ENCODE assay signal across 1 cellular context in the genomic region with DNA sequence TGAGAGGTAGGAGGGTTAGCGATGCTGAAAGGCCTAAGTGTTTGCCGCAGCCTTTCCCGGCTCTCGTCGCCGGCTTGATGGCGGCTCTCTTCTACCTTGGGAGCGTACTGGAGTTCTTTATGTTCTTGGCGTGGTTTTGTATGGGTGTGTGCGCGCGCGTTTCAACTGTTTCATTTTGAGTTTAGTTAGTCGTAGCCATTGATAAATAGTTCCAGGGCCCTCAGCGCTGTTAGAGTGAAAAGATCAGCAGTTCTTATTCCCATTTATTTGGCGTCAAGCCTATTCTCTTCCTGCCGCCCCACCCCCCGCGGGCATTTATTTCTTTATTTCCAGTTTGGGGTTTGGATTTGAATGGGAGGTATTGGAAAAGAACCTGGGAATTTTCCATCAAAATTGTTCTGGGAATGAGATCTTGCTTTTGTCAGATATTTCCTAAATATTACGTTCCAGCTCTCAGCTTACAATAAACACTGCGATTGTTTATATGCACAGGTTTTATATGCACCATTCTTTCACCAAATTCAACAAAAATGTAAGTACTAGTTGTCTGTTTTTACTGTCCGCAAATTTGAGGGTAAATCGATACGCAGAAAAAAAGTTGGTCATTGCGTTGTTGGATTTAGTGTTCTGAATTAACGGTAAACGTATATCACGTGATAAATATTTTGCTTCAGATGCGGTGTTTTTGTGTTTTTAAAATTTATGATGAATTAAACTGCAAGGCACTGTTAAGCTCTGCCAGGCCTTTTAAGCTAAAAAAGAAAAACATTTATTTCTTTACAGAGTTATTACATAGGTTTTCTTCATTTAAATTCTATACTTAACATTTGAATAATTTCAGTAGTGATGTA.
A peak's percentile ranks its signal among the peaks of the same experiment; 100 is the strongest.
TF ChIP-seq lines count a peak whose summit lies in the region.

No MANE protein-coding gene starts in this region.

TF ChIP-seq in HepG2, 621 proteins besides CTCF, POLR2A, EP300 and RAD21 (continued from another document and continues in another):
- TF ChIP-seq, protein P1, sequence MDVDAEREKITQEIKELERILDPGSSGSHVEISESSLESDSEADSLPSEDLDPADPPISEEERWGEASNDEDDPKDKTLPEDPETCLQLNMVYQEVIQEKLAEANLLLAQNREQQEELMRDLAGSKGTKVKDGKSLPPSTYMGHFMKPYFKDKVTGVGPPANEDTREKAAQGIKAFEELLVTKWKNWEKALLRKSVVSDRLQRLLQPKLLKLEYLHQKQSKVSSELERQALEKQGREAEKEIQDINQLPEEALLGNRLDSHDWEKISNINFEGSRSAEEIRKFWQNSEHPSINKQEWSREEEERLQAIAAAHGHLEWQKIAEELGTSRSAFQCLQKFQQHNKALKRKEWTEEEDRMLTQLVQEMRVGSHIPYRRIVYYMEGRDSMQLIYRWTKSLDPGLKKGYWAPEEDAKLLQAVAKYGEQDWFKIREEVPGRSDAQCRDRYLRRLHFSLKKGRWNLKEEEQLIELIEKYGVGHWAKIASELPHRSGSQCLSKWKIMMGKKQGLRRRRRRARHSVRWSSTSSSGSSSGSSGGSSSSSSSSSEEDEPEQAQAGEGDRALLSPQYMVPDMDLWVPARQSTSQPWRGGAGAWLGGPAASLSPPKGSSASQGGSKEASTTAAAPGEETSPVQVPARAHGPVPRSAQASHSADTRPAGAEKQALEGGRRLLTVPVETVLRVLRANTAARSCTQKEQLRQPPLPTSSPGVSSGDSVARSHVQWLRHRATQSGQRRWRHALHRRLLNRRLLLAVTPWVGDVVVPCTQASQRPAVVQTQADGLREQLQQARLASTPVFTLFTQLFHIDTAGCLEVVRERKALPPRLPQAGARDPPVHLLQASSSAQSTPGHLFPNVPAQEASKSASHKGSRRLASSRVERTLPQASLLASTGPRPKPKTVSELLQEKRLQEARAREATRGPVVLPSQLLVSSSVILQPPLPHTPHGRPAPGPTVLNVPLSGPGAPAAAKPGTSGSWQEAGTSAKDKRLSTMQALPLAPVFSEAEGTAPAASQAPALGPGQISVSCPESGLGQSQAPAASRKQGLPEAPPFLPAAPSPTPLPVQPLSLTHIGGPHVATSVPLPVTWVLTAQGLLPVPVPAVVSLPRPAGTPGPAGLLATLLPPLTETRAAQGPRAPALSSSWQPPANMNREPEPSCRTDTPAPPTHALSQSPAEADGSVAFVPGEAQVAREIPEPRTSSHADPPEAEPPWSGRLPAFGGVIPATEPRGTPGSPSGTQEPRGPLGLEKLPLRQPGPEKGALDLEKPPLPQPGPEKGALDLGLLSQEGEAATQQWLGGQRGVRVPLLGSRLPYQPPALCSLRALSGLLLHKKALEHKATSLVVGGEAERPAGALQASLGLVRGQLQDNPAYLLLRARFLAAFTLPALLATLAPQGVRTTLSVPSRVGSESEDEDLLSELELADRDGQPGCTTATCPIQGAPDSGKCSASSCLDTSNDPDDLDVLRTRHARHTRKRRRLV (CRISPR knock-in tag; IDR thresholded peaks at IDR 0.05) = no peak
- TF ChIP-seq, protein P2, sequence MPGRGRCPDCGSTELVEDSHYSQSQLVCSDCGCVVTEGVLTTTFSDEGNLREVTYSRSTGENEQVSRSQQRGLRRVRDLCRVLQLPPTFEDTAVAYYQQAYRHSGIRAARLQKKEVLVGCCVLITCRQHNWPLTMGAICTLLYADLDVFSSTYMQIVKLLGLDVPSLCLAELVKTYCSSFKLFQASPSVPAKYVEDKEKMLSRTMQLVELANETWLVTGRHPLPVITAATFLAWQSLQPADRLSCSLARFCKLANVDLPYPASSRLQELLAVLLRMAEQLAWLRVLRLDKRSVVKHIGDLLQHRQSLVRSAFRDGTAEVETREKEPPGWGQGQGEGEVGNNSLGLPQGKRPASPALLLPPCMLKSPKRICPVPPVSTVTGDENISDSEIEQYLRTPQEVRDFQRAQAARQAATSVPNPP (CRISPR knock-in tag; IDR thresholded peaks at IDR 0.05) = peak; percentile 10; the same call in 1 of the 2 replicates
- TF ChIP-seq ZNF776 (CRISPR knock-in tag; IDR thresholded peaks at IDR 0.05) (no peak), ZNF589 (CRISPR knock-in tag; conservative IDR thresholded peaks at IDR 0.05) (no peak), SP4 (CRISPR knock-in tag; IDR thresholded peaks at IDR 0.05) (no peak), ZNF567 (CRISPR knock-in tag; IDR thresholded peaks at IDR 0.05; ENCODE audit: borderline replicate concordance) (no peak), HNRNPL (IDR thresholded peaks at IDR 0.05; ENCODE audit: low read depth, low read length) (0 out of 2 replicates have a peak, but pooled peaks have one; percentile 7), MXI1 (IDR thresholded peaks at IDR 0.05; ENCODE audit: borderline replicate concordance, low read depth, low read length) (no peak; the same call in 2 of the 3 replicates), ASH2L (IDR thresholded peaks at IDR 0.05; ENCODE audit: insufficient read length, low read depth, low read length) (no peak), XRCC5 (optimal IDR thresholded peaks at IDR 0.05; ENCODE audit: low read length) (no peak), RAD51 (IDR thresholded peaks at IDR 0.05; ENCODE audit: borderline replicate concordance) (peak; percentile 87), ZNF577 (CRISPR knock-in tag; IDR thresholded peaks at IDR 0.05; ENCODE audit: borderline replicate concordance, low read depth) (no peak), ZNF510 (CRISPR knock-in tag; IDR thresholded peaks at IDR 0.05; ENCODE audit: low read depth) (0 out of 2 replicates have a peak, but pooled peaks have one; percentile 11), ATF2 (CRISPR knock-in tag; IDR thresholded peaks at IDR 0.05) (no peak), HNF4G (IDR thresholded peaks at IDR 0.05; ENCODE audit: borderline replicate concordance, low read depth, low read length) (no peak), HNF4G (CRISPR knock-in tag; IDR thresholded peaks at IDR 0.05; ENCODE audit: borderline replicate concordance, low read depth) (no peak)
- TF ChIP-seq, protein P3, sequence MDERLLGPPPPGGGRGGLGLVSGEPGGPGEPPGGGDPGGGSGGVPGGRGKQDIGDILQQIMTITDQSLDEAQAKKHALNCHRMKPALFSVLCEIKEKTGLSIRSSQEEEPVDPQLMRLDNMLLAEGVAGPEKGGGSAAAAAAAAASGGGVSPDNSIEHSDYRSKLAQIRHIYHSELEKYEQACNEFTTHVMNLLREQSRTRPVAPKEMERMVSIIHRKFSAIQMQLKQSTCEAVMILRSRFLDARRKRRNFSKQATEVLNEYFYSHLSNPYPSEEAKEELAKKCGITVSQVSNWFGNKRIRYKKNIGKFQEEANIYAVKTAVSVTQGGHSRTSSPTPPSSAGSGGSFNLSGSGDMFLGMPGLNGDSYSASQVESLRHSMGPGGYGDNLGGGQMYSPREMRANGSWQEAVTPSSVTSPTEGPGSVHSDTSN (CRISPR knock-in tag; IDR thresholded peaks at IDR 0.05) = no peak
- TF ChIP-seq, protein P4, sequence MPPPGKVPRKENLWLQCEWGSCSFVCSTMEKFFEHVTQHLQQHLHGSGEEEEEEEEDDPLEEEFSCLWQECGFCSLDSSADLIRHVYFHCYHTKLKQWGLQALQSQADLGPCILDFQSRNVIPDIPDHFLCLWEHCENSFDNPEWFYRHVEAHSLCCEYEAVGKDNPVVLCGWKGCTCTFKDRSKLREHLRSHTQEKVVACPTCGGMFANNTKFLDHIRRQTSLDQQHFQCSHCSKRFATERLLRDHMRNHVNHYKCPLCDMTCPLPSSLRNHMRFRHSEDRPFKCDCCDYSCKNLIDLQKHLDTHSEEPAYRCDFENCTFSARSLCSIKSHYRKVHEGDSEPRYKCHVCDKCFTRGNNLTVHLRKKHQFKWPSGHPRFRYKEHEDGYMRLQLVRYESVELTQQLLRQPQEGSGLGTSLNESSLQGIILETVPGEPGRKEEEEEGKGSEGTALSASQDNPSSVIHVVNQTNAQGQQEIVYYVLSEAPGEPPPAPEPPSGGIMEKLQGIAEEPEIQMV (CRISPR knock-in tag; IDR thresholded peaks at IDR 0.05; ENCODE audit: low read depth) = no peak
- TF ChIP-seq, protein P5, sequence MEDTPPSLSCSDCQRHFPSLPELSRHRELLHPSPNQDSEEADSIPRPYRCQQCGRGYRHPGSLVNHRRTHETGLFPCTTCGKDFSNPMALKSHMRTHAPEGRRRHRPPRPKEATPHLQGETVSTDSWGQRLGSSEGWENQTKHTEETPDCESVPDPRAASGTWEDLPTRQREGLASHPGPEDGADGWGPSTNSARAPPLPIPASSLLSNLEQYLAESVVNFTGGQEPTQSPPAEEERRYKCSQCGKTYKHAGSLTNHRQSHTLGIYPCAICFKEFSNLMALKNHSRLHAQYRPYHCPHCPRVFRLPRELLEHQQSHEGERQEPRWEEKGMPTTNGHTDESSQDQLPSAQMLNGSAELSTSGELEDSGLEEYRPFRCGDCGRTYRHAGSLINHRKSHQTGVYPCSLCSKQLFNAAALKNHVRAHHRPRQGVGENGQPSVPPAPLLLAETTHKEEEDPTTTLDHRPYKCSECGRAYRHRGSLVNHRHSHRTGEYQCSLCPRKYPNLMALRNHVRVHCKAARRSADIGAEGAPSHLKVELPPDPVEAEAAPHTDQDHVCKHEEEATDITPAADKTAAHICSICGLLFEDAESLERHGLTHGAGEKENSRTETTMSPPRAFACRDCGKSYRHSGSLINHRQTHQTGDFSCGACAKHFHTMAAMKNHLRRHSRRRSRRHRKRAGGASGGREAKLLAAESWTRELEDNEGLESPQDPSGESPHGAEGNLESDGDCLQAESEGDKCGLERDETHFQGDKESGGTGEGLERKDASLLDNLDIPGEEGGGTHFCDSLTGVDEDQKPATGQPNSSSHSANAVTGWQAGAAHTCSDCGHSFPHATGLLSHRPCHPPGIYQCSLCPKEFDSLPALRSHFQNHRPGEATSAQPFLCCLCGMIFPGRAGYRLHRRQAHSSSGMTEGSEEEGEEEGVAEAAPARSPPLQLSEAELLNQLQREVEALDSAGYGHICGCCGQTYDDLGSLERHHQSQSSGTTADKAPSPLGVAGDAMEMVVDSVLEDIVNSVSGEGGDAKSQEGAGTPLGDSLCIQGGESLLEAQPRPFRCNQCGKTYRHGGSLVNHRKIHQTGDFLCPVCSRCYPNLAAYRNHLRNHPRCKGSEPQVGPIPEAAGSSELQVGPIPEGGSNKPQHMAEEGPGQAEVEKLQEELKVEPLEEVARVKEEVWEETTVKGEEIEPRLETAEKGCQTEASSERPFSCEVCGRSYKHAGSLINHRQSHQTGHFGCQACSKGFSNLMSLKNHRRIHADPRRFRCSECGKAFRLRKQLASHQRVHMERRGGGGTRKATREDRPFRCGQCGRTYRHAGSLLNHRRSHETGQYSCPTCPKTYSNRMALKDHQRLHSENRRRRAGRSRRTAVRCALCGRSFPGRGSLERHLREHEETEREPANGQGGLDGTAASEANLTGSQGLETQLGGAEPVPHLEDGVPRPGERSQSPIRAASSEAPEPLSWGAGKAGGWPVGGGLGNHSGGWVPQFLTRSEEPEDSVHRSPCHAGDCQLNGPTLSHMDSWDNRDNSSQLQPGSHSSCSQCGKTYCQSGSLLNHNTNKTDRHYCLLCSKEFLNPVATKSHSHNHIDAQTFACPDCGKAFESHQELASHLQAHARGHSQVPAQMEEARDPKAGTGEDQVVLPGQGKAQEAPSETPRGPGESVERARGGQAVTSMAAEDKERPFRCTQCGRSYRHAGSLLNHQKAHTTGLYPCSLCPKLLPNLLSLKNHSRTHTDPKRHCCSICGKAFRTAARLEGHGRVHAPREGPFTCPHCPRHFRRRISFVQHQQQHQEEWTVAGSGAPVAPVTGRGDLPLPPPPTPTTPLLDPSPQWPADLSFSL (CRISPR knock-in tag; IDR thresholded peaks at IDR 0.05) = no peak
- TF ChIP-seq, protein P6, sequence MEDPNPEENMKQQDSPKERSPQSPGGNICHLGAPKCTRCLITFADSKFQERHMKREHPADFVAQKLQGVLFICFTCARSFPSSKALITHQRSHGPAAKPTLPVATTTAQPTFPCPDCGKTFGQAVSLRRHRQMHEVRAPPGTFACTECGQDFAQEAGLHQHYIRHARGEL (CRISPR knock-in tag; IDR thresholded peaks at IDR 0.05) = no peak
- TF ChIP-seq, protein P7, sequence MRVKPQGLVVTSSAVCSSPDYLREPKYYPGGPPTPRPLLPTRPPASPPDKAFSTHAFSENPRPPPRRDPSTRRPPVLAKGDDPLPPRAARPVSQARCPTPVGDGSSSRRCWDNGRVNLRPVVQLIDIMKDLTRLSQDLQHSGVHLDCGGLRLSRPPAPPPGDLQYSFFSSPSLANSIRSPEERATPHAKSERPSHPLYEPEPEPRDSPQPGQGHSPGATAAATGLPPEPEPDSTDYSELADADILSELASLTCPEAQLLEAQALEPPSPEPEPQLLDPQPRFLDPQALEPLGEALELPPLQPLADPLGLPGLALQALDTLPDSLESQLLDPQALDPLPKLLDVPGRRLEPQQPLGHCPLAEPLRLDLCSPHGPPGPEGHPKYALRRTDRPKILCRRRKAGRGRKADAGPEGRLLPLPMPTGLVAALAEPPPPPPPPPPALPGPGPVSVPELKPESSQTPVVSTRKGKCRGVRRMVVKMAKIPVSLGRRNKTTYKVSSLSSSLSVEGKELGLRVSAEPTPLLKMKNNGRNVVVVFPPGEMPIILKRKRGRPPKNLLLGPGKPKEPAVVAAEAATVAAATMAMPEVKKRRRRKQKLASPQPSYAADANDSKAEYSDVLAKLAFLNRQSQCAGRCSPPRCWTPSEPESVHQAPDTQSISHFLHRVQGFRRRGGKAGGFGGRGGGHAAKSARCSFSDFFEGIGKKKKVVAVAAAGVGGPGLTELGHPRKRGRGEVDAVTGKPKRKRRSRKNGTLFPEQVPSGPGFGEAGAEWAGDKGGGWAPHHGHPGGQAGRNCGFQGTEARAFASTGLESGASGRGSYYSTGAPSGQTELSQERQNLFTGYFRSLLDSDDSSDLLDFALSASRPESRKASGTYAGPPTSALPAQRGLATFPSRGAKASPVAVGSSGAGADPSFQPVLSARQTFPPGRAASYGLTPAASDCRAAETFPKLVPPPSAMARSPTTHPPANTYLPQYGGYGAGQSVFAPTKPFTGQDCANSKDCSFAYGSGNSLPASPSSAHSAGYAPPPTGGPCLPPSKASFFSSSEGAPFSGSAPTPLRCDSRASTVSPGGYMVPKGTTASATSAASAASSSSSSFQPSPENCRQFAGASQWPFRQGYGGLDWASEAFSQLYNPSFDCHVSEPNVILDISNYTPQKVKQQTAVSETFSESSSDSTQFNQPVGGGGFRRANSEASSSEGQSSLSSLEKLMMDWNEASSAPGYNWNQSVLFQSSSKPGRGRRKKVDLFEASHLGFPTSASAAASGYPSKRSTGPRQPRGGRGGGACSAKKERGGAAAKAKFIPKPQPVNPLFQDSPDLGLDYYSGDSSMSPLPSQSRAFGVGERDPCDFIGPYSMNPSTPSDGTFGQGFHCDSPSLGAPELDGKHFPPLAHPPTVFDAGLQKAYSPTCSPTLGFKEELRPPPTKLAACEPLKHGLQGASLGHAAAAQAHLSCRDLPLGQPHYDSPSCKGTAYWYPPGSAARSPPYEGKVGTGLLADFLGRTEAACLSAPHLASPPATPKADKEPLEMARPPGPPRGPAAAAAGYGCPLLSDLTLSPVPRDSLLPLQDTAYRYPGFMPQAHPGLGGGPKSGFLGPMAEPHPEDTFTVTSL (CRISPR knock-in tag; IDR thresholded peaks at IDR 0.05; ENCODE audit: borderline replicate concordance) = no peak
